In the genomic region with DNA sequence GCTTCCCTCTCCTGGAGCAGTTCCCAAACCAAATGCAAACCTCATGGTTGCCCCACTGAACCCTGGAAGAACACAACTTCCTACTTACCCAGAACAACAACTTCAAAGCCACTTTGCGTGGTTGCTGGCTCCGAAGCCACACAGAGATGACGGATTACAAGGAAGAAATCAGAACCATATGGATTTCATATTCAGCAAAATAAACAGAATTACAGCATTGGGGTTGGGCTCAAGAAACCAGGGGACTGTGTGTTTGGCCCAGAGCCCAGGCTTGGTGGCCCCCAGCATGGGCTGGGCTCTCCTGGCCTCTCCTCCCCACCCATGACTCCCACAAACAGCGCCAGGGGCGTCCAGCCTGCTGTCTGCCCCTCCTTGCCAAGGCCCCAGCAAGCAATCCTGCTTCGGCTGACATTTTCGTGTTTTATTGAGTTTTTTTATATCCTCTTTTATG, we compare ENCODE assay signal across 15 cellular contexts.
DNase-seq lines count a peak whose midpoint lies in the region; ATAC-seq and TF ChIP-seq lines count a peak whose summit lies in the region.
"Had no signal": no experiment of that assay in that cellular context is flagged by ENCODE, and none has a peak within 500 bp of the region (broad histone marks: within the 10 kb centered on the region; RNA-seq: fewer than 3 reads in every experiment).

No MANE protein-coding gene starts in this region.

- peaks cover 6% of the 10 kb centered on the region for H3K27me3 Mint-ChIP-seq in neural progenitor cell (ENCODE audit: insufficient read depth, low read depth)
- H3K27me3 Mint-ChIP-seq: activated CD4-positive, alpha-beta memory T cell treated with anti-CD3 and anti-CD28 coated beads, Interleukin-2, amount 10 ng/mL, durations not matched to agents 7 days and 5 days; T-cell had no signal

- TF ChIP-seq CTCF in AG09309 (IDR thresholded peaks at IDR 0.05; ENCODE audit: control insufficient read depth, insufficient read depth, low read depth, low read length, missing control alignments) (no peak), fibroblast of the aortic adventitia (IDR thresholded peaks at IDR 0.05; ENCODE audit: insufficient read depth, low read length) (no peak), neural progenitor cell (IDR thresholded peaks at IDR 0.05) (no peak)

- H3K79me2 ChIP-seq in neural progenitor cell (ENCODE audit: low read depth), result no peaks in the 10 kb centered on the region

- no peak overlapping the region for H3K9ac ChIP-seq in neural progenitor cell

- no peak overlapping the region for H3K27ac Mint-ChIP-seq in neural progenitor cell
- H3K27ac Mint-ChIP-seq: activated CD4-positive, alpha-beta memory T cell treated with anti-CD3 and anti-CD28 coated beads, Interleukin-2, amount 10 ng/mL, durations not matched to agents 7 days and 5 days had no signal

- H2AFZ ChIP-seq in neural progenitor cell (replicated peaks), result no peak overlapping the region

- H3K4me3 ChIP-seq in AG09309 (ENCODE audit: control insufficient read depth, low read depth, low read length) (no peak overlapping the region), fibroblast of the aortic adventitia (ENCODE audit: low read depth, low read length) (no peak overlapping the region), neural progenitor cell (no peak overlapping the region)
- H3K4me3 ChIP-seq: A549 had no signal

- ATAC-seq in HG03521 (IDR thresholded peaks at IDR 0.05; ENCODE audit: unreplicated experiment), result no peak
- ATAC-seq: A549; naive thymus-derived CD8-positive, alpha-beta T cell; stimulated activated naive CD8-positive, alpha-beta T cell treated with anti-CD3 and anti-CD28 coated beads, Interleukin-15, Interleukin-2, amounts not matched to agents 100 U/mL and 50 U/mL, for 24 hours; T-cell had no signal

- no peaks in the 10 kb centered on the region for H4K20me1 ChIP-seq in neural progenitor cell (ENCODE audit: low read depth)

- no peaks in the 10 kb centered on the region for H3K9me3 ChIP-seq in neural progenitor cell (ENCODE audit: low read depth)

- DNase-seq in AG09309 (ENCODE audit: low read depth), result peak; percentile 54
- DNase-seq in fibroblast of the aortic adventitia (ENCODE audit: low read depth), result peak; percentile 83
- no peak for DNase-seq in neural progenitor cell (ENCODE audit: low spot score)
- no peak for DNase-seq in retina
- no peak for DNase-seq in cerebellum (ENCODE audit: low spot score)
- DNase-seq in hepatic stellate cell (ENCODE audit: low spot score), result no peak
- DNase-seq: activated CD4-positive, alpha-beta memory T cell treated with anti-CD3 and anti-CD28 coated beads, Interleukin-2, amount 10 ng/mL, durations not matched to agents 7 days and 5 days; activated naive CD4-positive, alpha-beta T cell treated with anti-CD3 and anti-CD28 coated beads, Interleukin-2, amount 50 U/mL, for 16 hours; naive thymus-derived CD8-positive, alpha-beta T cell; stimulated activated CD4-positive, alpha-beta T cell treated with anti-CD3 and anti-CD28 coated beads, Interleukin-2, amount 100 ng/mL, for 24 hours; stimulated activated naive CD8-positive, alpha-beta T cell treated with anti-CD3 and anti-CD28 coated beads, Interleukin-15, Interleukin-2, amounts not matched to agents 100 U/mL and 50 U/mL, for 24 hours; T-cell had no signal

- no peaks in the 10 kb centered on the region for H3F3A ChIP-seq in neural progenitor cell (ENCODE audit: low read depth)

- no peaks in the 10 kb centered on the region for H3K27me3 ChIP-seq in neural progenitor cell

- peaks cover 39% of the 10 kb centered on the region for H3K4me1 Mint-ChIP-seq in neural progenitor cell
- H3K4me1 Mint-ChIP-seq: activated CD4-positive, alpha-beta memory T cell treated with anti-CD3 and anti-CD28 coated beads, Interleukin-2, amount 10 ng/mL, durations not matched to agents 7 days and 5 days had no signal

- peaks cover 14% of the 10 kb centered on the region for H3K9me3 Mint-ChIP-seq in neural progenitor cell
- H3K9me3 Mint-ChIP-seq: activated CD4-positive, alpha-beta memory T cell treated with anti-CD3 and anti-CD28 coated beads, Interleukin-2, amount 10 ng/mL, durations not matched to agents 7 days and 5 days had no signal

- H3K4me3 Mint-ChIP-seq in neural progenitor cell, result peak overlapping the region; percentile 30
- H3K4me3 Mint-ChIP-seq: activated CD4-positive, alpha-beta memory T cell treated with anti-CD3 and anti-CD28 coated beads, Interleukin-2, amount 10 ng/mL, durations not matched to agents 7 days and 5 days; naive thymus-derived CD8-positive, alpha-beta T cell; T-cell had no signal

- H3K36me3 Mint-ChIP-seq in neural progenitor cell, result peaks cover 2% of the 10 kb centered on the region
- H3K36me3 Mint-ChIP-seq: T-cell had no signal

- no peak overlapping the region for H3K27ac ChIP-seq in neural progenitor cell
- H3K27ac ChIP-seq: A549 had no signal

- no peak overlapping the region for H3K4me2 ChIP-seq in neural progenitor cell
- H3K4me2 ChIP-seq: A549 had no signal

- H3K4me1 ChIP-seq in neural progenitor cell, result peaks cover 10% of the 10 kb centered on the region
- H3K4me1 ChIP-seq: A549 had no signal

- no peaks in the 10 kb centered on the region for H3K36me3 ChIP-seq in neural progenitor cell

TF ChIP-seq in PFSK-1, 5 proteins besides CTCF, POLR2A, EP300 and RAD21:
- TF ChIP-seq SIN3A (IDR thresholded peaks at IDR 0.05; ENCODE audit: borderline replicate concordance, insufficient read depth, low read length) (0 out of 2 replicates have a peak, but pooled peaks have one; percentile 33), FOXP2 (optimal IDR thresholded peaks at IDR 0.05; ENCODE audit: borderline replicate concordance, extremely low read depth, extremely low read length, insufficient read depth) (peak; percentile 46), TAF1 (IDR thresholded peaks at IDR 0.05; ENCODE audit: borderline replicate concordance, insufficient read depth, low read length) (no peak), POLR2AphosphoS5 (IDR thresholded peaks at IDR 0.05; ENCODE audit: low read depth, low read length) (peak; percentile 54; the same call in 1 of the 2 replicates)
- TF ChIP-seq, protein P1, sequence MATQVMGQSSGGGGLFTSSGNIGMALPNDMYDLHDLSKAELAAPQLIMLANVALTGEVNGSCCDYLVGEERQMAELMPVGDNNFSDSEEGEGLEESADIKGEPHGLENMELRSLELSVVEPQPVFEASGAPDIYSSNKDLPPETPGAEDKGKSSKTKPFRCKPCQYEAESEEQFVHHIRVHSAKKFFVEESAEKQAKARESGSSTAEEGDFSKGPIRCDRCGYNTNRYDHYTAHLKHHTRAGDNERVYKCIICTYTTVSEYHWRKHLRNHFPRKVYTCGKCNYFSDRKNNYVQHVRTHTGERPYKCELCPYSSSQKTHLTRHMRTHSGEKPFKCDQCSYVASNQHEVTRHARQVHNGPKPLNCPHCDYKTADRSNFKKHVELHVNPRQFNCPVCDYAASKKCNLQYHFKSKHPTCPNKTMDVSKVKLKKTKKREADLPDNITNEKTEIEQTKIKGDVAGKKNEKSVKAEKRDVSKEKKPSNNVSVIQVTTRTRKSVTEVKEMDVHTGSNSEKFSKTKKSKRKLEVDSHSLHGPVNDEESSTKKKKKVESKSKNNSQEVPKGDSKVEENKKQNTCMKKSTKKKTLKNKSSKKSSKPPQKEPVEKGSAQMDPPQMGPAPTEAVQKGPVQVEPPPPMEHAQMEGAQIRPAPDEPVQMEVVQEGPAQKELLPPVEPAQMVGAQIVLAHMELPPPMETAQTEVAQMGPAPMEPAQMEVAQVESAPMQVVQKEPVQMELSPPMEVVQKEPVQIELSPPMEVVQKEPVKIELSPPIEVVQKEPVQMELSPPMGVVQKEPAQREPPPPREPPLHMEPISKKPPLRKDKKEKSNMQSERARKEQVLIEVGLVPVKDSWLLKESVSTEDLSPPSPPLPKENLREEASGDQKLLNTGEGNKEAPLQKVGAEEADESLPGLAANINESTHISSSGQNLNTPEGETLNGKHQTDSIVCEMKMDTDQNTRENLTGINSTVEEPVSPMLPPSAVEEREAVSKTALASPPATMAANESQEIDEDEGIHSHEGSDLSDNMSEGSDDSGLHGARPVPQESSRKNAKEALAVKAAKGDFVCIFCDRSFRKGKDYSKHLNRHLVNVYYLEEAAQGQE (IDR thresholded peaks at IDR 0.05; ENCODE audit: insufficient read depth in 1 of 2, low read depth in 2 of 2, low read length in 2 of 2), result peak in 1 of 2 experiments; percentile 48; a peak in 1 of 4 replicates

Comparison
In these comparisons a context has a peak if more than half of its experiments do, and no peak if none do; other contexts are left out.
1. DNase-seq: peak in AG09309 (single experiment) and fibroblast of the aortic adventitia (single experiment); none in neural progenitor cell (single experiment), retina (single experiment), cerebellum (single experiment) and hepatic stellate cell (single experiment).